ENCODE assay signal across 19 cellular contexts in genomic region chr7:128206747-128207500, GRCh38. TPM values are rescaled to one million over a fixed set of nuclear protein-coding genes. Genes with fewer than 3 reads are reported as not detected.
"Had no signal": no experiment of that assay in that cellular context is flagged by ENCODE, and none has a peak within 500 bp of the region (broad histone marks: within the 10 kb centered on the region; RNA-seq: fewer than 3 reads in every experiment).

No MANE protein-coding gene starts in this region.

- H3K27me3 ChIP-seq: ovary had no signal

- H3K27ac ChIP-seq: epithelial cell of prostate, esophagus muscularis mucosa, gastrocnemius medialis, heart right ventricle, left ventricle myocardium inferior, lower lobe of right lung, ovary, right atrium auricular region had no signal

- H3K36me3 ChIP-seq: esophagus muscularis mucosa, gastrocnemius medialis, heart right ventricle, left ventricle myocardium inferior, lower lobe of right lung, ovary, right atrium auricular region had no signal

- ATAC-seq: effector memory CD8-positive, alpha-beta T cell; gastrocnemius medialis; heart right ventricle; lower lobe of right lung; naive thymus-derived CD4-positive, alpha-beta T cell had no signal

- H3K4me1 ChIP-seq: gastrocnemius medialis, lower lobe of right lung, right atrium auricular region had no signal

- FAIRE-seq: small intestine had no signal

- H3K9me3 ChIP-seq: esophagus muscularis mucosa, gastrocnemius medialis, heart right ventricle, left ventricle myocardium inferior, lower lobe of right lung, ovary, right atrium auricular region had no signal

- H3K4me3 ChIP-seq: esophagus muscularis mucosa, gastrocnemius medialis, heart right ventricle, left ventricle myocardium inferior, lower lobe of right lung, ovary, right atrium auricular region had no signal

- DNase-seq: effector memory CD8-positive, alpha-beta T cell; gastrocnemius medialis; heart right ventricle; left ventricle myocardium inferior; lower lobe of right lung; mesenchymal stem cell; ovary; small intestine; stimulated activated CD4-positive, alpha-beta T cell treated with anti-CD3 and anti-CD28 coated beads, Interleukin-12 subunit alpha, Interleukin-12 subunit beta, amount 100 ng/mL, for 4 hours; stimulated activated naive CD4-positive, alpha-beta T cell; trophoblast cell had no signal

RNA-seq across cellular contexts. Expression of gene LEP, which starts 34.2 kb away (rescaled TPM):
- total RNA-seq: esophagus muscularis mucosa, fibroblast of villous mesenchyme, lower lobe of right lung, mononuclear cell, urinary bladder had no signal
- polyA plus RNA-seq: naive thymus-derived CD4-positive, alpha-beta T cell; neural cell had no signal
